ENCODE assay signal across 8 cellular contexts in the genomic region with DNA sequence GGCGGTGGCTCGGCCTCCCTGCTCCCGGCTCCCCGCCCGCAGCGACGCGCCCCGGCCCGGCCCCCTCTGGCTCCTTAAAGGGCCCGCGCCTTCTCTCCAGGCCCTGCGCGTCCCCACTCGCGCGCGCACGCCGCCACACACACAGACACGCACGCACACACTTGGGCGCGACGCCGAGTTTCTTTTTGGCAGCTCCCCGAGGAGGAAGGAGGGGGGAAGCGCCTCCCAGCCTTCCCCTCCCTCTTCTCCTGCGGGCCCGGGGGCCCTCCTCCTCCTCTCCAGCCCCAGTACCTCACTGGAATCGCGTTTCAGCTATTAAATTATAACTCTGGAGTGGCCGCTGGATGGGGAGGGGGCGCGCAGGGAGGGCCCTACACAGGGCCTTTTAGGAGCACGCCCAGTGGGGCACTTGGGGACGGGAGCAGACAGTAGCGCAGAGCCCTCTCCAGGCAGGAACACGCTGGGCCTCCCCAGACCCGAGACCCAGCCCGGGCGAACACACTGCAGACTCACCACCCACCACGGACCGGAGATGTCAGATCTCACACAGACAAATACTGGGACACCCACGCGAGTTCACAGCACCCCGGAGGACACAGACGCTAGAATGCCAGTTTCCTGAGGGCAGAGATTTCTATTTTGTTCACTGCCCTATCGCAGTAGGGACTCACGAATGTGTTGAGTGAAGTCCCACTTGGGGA. TPM values are rescaled to one million over a fixed set of nuclear protein-coding genes. Genes with fewer than 3 reads are reported as not detected.
A peak's percentile ranks its signal among the peaks of the same experiment; 100 is the strongest.
DNase-seq lines count a peak whose midpoint lies in the region; ATAC-seq and TF ChIP-seq lines count a peak whose summit lies in the region.

No MANE protein-coding gene starts in this region.

- peaks cover 12% of the 10 kb centered on the region for H3K4me1 Mint-ChIP-seq in activated CD4-positive, alpha-beta memory T cell treated with anti-CD3 and anti-CD28 coated beads, Interleukin-2, amount 10 ng/mL, durations not matched to agents 7 days and 5 days

- no peaks in the 10 kb centered on the region for H3K9me3 Mint-ChIP-seq in activated CD4-positive, alpha-beta memory T cell treated with anti-CD3 and anti-CD28 coated beads, Interleukin-2, amount 10 ng/mL, durations not matched to agents 7 days and 5 days

- no peaks in the 10 kb centered on the region for H3K36me3 ChIP-seq in lower lobe of right lung

- peaks cover 46% of the 10 kb centered on the region for H3K4me1 ChIP-seq in lower lobe of right lung

- no peaks in the 10 kb centered on the region for H3K9me3 ChIP-seq in lower lobe of right lung

- peaks cover 2% of the 10 kb centered on the region for H3K27me3 Mint-ChIP-seq in activated CD4-positive, alpha-beta memory T cell treated with anti-CD3 and anti-CD28 coated beads, Interleukin-2, amount 10 ng/mL, durations not matched to agents 7 days and 5 days

- H3K27me3 ChIP-seq in lower lobe of right lung (ENCODE audit: low read depth), result no peaks in the 10 kb centered on the region

- ATAC-seq in HG03520 (IDR thresholded peaks at IDR 0.05; ENCODE audit: unreplicated experiment) (peak; percentile 43), lower lobe of right lung (peak; percentile 88 to 92)

- TF ChIP-seq CTCF in lower lobe of right lung (IDR thresholded peaks at IDR 0.05), result no peak

- H3K4me3 ChIP-seq in lower lobe of right lung, result peak overlapping the region; percentile 55

- H3K36me3 Mint-ChIP-seq in activated CD4-positive, alpha-beta memory T cell treated with anti-CD3 and anti-CD28 coated beads, Interleukin-2, amount 10 ng/mL, durations not matched to agents 7 days and 5 days (ENCODE audit: low read depth), result no peaks in the 10 kb centered on the region

- CTCF ChIA-PET in activated CD4-positive, alpha-beta memory T cell treated with anti-CD3 and anti-CD28 coated beads, Interleukin-2, amount 10 ng/mL, durations not matched to agents 7 days and 5 days (lab: Charles Lee), result interaction anchor here (1.7 kb wide), 1 partner anchor 207 kb away, joined by 5 read pairs; no protein-coding TSS in a partner anchor

- POLR2A ChIA-PET in activated CD4-positive, alpha-beta memory T cell treated with anti-CD3 and anti-CD28 coated beads, Interleukin-2, amount 10 ng/mL, durations not matched to agents 7 days and 5 days (lab: Charles Lee), result interaction anchor here (1.9 to 3.2 kb wide), 4 partner anchors 14 to 207 kb away, joined by 4 to 16 read pairs (median 10); no protein-coding TSS in a partner anchor

- peak overlapping the region; percentile 7 for H3K27ac Mint-ChIP-seq in activated CD4-positive, alpha-beta memory T cell treated with anti-CD3 and anti-CD28 coated beads, Interleukin-2, amount 10 ng/mL, durations not matched to agents 7 days and 5 days

- peak overlapping the region; percentile 74 for H3K4me3 Mint-ChIP-seq in activated CD4-positive, alpha-beta memory T cell treated with anti-CD3 and anti-CD28 coated beads, Interleukin-2, amount 10 ng/mL, durations not matched to agents 7 days and 5 days

- intact Hi-C loops in lower lobe of right lung (cut with DNase I), result no loop called here

- DNase-seq in Ammon's horn (ENCODE audit: low spot score) (peak; percentile 94), GM19240 (ENCODE audit: insufficient read length, low spot score) (peak; percentile 91), NCI-H748 treated with DMSO at 0.1 percent for 48 hours (lab: John Stamatoyannopoulos, UW) (peak; percentile 51), ecto neural progenitor cell (ENCODE audit: low spot score) (peak; percentile 91), lower lobe of right lung (peak; percentile 97)
- peak; percentile 87 for DNase-seq in activated CD4-positive, alpha-beta memory T cell treated with anti-CD3 and anti-CD28 coated beads, Interleukin-2, amount 10 ng/mL, durations not matched to agents 7 days and 5 days
- DNase-seq in stimulated activated CD4-positive, alpha-beta T cell treated with anti-CD3 and anti-CD28 coated beads, TNF-alpha, amount 100 ng/mL, for 1 hour (ENCODE audit: low read depth in 3 of 3, low spot score in 1 of 3), result peak; percentile 57 to 70 (median 66)

- H3K27ac ChIP-seq in lower lobe of right lung, result peak overlapping the region; percentile 88

RNA-seq across cellular contexts. Expression of gene NCOR2, which starts 0.4 kb away (rescaled TPM):
- 10 to 100 TPM; 88.9 to 90.8 TPM for total RNA-seq in activated CD4-positive, alpha-beta memory T cell treated with anti-CD3 and anti-CD28 coated beads, Interleukin-2, amount 10 ng/mL, durations not matched to agents 7 days and 5 days
- total RNA-seq in lower lobe of right lung, result 318 TPM

Comparison
In these comparisons a context has a peak if more than half of its experiments do, and no peak if none do; other contexts are left out.
1. Peak in every context shown above with its lines: DNase-seq, ATAC-seq, H3K4me3 ChIP-seq and H3K27ac ChIP-seq.